In the genomic region with DNA sequence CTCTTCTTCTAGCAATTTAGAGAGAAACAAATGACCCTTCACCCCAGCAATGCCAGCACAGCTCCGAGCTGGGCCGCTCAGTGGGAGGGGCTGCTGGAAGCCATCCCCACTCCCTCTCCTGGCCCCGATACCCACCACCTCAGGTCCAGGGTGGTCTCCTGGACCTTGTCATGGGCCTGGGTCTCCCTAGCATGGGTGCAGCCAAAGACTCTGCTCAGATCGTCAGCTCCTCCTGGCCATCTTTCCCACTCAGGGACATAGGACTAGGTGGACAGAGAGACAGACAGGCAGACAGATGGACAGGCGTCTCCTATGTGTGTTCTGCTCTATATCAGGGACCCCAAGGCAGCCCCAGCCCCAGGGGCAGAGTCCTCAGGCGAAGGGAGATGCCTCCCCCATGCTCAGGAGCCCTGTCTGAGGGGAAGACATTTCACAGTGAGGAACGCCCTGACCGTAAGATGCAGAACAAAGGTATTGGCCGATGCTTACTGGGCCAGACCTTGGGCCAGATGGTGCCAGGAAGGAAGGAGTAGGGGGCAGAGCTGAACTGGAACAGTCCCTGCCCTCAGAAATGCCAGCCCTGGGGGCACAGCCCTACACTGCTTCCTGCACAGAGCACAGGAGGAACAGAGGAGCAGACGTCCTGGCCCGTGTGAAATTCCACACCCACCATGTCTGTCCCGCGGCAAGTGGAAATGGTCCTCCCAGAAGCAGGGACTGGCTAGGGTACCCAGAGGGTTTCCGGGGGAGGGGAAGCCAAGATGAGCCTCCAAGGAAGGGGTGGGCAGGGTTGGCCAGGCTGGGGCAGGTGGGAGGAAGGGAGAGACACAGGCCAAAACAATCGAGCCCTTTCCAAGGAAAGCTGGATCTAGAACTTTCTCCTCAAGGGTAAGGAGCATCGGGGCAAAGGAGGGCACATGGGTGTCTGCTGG, we compare ENCODE assay signal across 25 cellular contexts.
"Had no signal": no experiment of that assay in that cellular context is flagged by ENCODE, and none has a peak within 500 bp of the region (broad histone marks: within the 10 kb centered on the region; RNA-seq: fewer than 3 reads in every experiment).

No MANE protein-coding gene starts in this region.

- H3K27ac ChIP-seq: epithelial cell of prostate, gastrocnemius medialis, left lung, neural progenitor cell, psoas muscle, sigmoid colon, thyroid gland, vagina had no signal

- H3K27me3 ChIP-seq: dorsolateral prefrontal cortex, gastrocnemius medialis, left lung, neural progenitor cell, sigmoid colon, thyroid gland, vagina had no signal

- H3K36me3 ChIP-seq: gastrocnemius medialis, left lung, neural progenitor cell, sigmoid colon, thyroid gland, vagina had no signal

- H2AFZ ChIP-seq: neural progenitor cell had no signal

- H3K4me2 ChIP-seq: neural progenitor cell had no signal

- DNase-seq: effector CD8-positive, alpha-beta T cell; endodermal cell; foreskin fibroblast; gastrocnemius medialis; head of caudate nucleus; left lung; mammary epithelial cell; mesendoderm; midbrain; naive thymus-derived CD4-positive, alpha-beta T cell; nucleus accumbens; psoas muscle; right cardiac atrium; sigmoid colon; stimulated activated CD4-positive, alpha-beta T cell treated with anti-CD3 and anti-CD28 coated beads, Interleukin-2, amount 100 ng/mL, for 48 hours; stimulated activated CD8-positive, alpha-beta memory T cell treated with anti-CD3 and anti-CD28 coated beads, Interleukin-4, amount 100 ng/mL, for 48 hours; stimulated activated naive CD4-positive, alpha-beta T cell; stimulated activated naive CD8-positive, alpha-beta T cell treated with anti-CD3 and anti-CD28 coated beads, Interleukin-15, amount 100 ng/mL, for 72 hours; thyroid gland; trophoblast cell had no signal

- H3K9me3 ChIP-seq: psoas muscle, thyroid gland, vagina had no signal

- H3K9ac ChIP-seq: neural progenitor cell had no signal

- ATAC-seq: esophagus mucosa; gastrocnemius medialis; left lung; naive thymus-derived CD4-positive, alpha-beta T cell; psoas muscle; stimulated activated naive CD8-positive, alpha-beta T cell treated with anti-CD3 and anti-CD28 coated beads, Interleukin-15, amount 100 ng/mL, for 72 hours had no signal

- H3K4me1 ChIP-seq: gastrocnemius medialis, psoas muscle had no signal

- H3K4me3 ChIP-seq: dorsolateral prefrontal cortex, gastrocnemius medialis, left lung, neural progenitor cell, psoas muscle, sigmoid colon, thyroid gland, vagina had no signal
